In the genomic region with DNA sequence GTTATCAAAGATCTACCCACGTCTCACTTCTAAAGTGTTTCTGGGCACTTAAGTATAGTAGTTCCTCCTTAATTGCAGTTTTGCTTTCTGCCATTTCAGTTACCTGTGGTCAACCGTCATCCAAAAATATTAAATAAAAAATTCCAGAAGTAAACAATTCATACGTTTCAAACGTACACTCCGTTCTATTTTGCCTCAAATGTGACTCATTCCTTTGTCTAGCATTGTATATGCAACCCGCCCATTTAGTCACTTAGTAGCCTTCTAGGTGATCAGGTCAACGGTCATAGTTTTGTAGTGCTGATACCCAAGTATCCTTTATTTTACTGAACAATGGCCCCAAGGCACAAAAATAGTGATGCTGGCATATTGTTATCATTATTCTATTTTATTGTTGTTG, we compare ENCODE assay signal across 20 cellular contexts. TPM values are rescaled to one million over a fixed set of nuclear protein-coding genes. Genes with fewer than 3 reads are reported as not detected.
"Had no signal": no experiment of that assay in that cellular context is flagged by ENCODE, and none has a peak within 500 bp of the region (broad histone marks: within the 10 kb centered on the region; RNA-seq: fewer than 3 reads in every experiment).

No MANE protein-coding gene starts in this region.

- H3K27ac ChIP-seq: adrenal gland, coronary artery, epithelial cell of prostate, right atrium auricular region had no signal

- H3K27me3 Mint-ChIP-seq: activated naive CD4-positive, alpha-beta T cell treated with anti-CD3 and anti-CD28 coated beads, Interleukin-2, amount 50 U/mL, for 24 hours; natural killer cell treated with Interleukin-12 subunit alpha and Interleukin-12 subunit beta and Interleukin-15 and Interleukin-18, amount 100 ng/mL, for 72 hours; stimulated activated memory B cell treated with anti-CD40 and anti-IgM and Interleukin-4, amounts not matched to agents 10 μg/mL and 1 μg/mL and 100 μg/mL, for 72 hours had no signal

- H3K27ac Mint-ChIP-seq: activated CD8-positive, alpha-beta T cell treated with anti-CD3 and anti-CD28 coated beads, Interleukin-2, amount 10 ng/mL, durations not matched to agents 7 days and 5 days; activated naive CD4-positive, alpha-beta T cell treated with anti-CD3 and anti-CD28 coated beads, Interleukin-2, amount 50 U/mL, for 24 hours; natural killer cell treated with Interleukin-12 subunit alpha and Interleukin-12 subunit beta and Interleukin-15 and Interleukin-18, amount 100 ng/mL, for 72 hours; stimulated activated memory B cell treated with anti-CD40 and anti-IgM and Interleukin-4, amounts not matched to agents 10 μg/mL and 1 μg/mL and 100 μg/mL, for 72 hours; WTC11 had no signal

- H3K4me3 ChIP-seq: adrenal gland, coronary artery, right atrium auricular region had no signal

- H3K9me3 Mint-ChIP-seq: activated naive CD4-positive, alpha-beta T cell treated with anti-CD3 and anti-CD28 coated beads, Interleukin-2, amount 50 U/mL, for 24 hours; WTC11 had no signal

- H3K36me3 ChIP-seq: adrenal gland, right atrium auricular region had no signal

- H3K9me3 ChIP-seq: adrenal gland, right atrium auricular region had no signal

- H3K4me1 Mint-ChIP-seq: activated naive CD4-positive, alpha-beta T cell treated with anti-CD3 and anti-CD28 coated beads, Interleukin-2, amount 50 U/mL, for 24 hours; stimulated activated memory B cell treated with anti-CD40 and anti-IgM and Interleukin-4, amounts not matched to agents 10 μg/mL and 1 μg/mL and 100 μg/mL, for 72 hours; WTC11 had no signal

- H3K4me3 Mint-ChIP-seq: activated CD8-positive, alpha-beta T cell treated with anti-CD3 and anti-CD28 coated beads, Interleukin-2, amount 10 ng/mL, durations not matched to agents 7 days and 5 days; activated naive CD4-positive, alpha-beta T cell treated with anti-CD3 and anti-CD28 coated beads, Interleukin-2, amount 50 U/mL, for 24 hours; natural killer cell treated with Interleukin-12 subunit alpha and Interleukin-12 subunit beta and Interleukin-15 and Interleukin-18, amount 100 ng/mL, for 72 hours; stimulated activated memory B cell treated with anti-CD40 and anti-IgM and Interleukin-4, amounts not matched to agents 10 μg/mL and 1 μg/mL and 100 μg/mL, for 72 hours; WTC11 had no signal

- H3K36me3 Mint-ChIP-seq: activated naive CD4-positive, alpha-beta T cell treated with anti-CD3 and anti-CD28 coated beads, Interleukin-2, amount 50 U/mL, for 24 hours; natural killer cell treated with Interleukin-12 subunit alpha and Interleukin-12 subunit beta and Interleukin-15 and Interleukin-18, amount 100 ng/mL, for 72 hours; stimulated activated memory B cell treated with anti-CD40 and anti-IgM and Interleukin-4, amounts not matched to agents 10 μg/mL and 1 μg/mL and 100 μg/mL, for 72 hours; WTC11 had no signal

- H3K4me1 ChIP-seq: adrenal gland, right atrium auricular region had no signal

- DNase-seq: activated CD4-positive, alpha-beta T cell treated with anti-CD3 and anti-CD28 coated beads for 48 hours; activated CD8-positive, alpha-beta memory T cell treated with anti-CD3 and anti-CD28 coated beads, Interleukin-2, amount 50 U/mL, for 4 hours; activated CD8-positive, alpha-beta T cell treated with anti-CD3 and anti-CD28 coated beads, Interleukin-2, amount 10 ng/mL, durations not matched to agents 7 days and 5 days; activated effector memory CD4-positive, alpha-beta T cell treated with anti-CD3 and anti-CD28 coated beads, Interleukin-2, amount 50 U/mL, for 16 hours; activated T-cell treated with anti-CD3 and anti-CD28 coated beads, Interleukin-2, amount 50 U/mL, for 48 hours; adrenal gland; central memory CD4-positive, alpha-beta T cell; effector CD4-positive, alpha-beta T cell; hypothalamus; kidney glomerular epithelial cell; left ventricle myocardium superior; stimulated activated CD4-positive, alpha-beta T cell treated with anti-CD3 and anti-CD28 coated beads, Interleukin-2, amount 100 ng/mL, for 48 hours had no signal

- H3K27me3 ChIP-seq: adrenal gland, right atrium auricular region had no signal

- ATAC-seq: activated CD8-positive, alpha-beta T cell treated with anti-CD3 and anti-CD28 coated beads, Interleukin-2, amount 10 ng/mL, durations not matched to agents 7 days and 5 days; left ventricle myocardium superior; natural killer cell treated with Interleukin-12 subunit alpha and Interleukin-12 subunit beta and Interleukin-15 and Interleukin-18, amount 100 ng/mL, for 72 hours; stimulated activated memory B cell treated with anti-CD40 and anti-IgM and Interleukin-4, amounts not matched to agents 10 μg/mL and 1 μg/mL and 100 μg/mL, for 72 hours; WTC11 had no signal

RNA-seq across cellular contexts. Expression of gene HGF, which starts 33.8 kb away (rescaled TPM):
- total RNA-seq: activated CD8-positive, alpha-beta T cell treated with anti-CD3 and anti-CD28 coated beads, Interleukin-2, amount 10 ng/mL, durations not matched to agents 7 days and 5 days; T-helper 2 cell treated with Interferon-gamma antibody and Interleukin-4, amounts not matched to agents 100 ng/mL and 5 ng/mL, for 36 hours had no signal
